ENCODE assay signal across 30 cellular contexts in the genomic region with DNA sequence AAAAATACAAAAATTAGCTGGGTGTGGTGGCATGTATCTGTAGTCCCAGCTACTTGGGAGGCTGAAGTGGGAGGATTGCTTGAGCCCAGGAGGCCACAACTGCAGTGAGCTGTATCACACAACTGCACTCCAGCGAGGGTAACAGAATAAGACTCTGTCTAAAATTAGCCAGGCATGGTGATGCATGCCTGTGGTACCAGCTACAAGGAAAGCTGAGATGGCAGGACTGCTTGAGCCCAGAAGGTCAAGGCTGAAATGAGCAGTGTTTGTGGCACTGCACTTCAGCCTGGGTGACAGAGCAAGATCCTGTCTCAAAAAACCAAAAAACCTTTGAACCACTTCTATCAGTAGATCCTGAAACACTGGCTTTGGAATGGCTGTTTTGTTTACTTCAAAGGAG.
"Had no signal": no experiment of that assay in that cellular context is flagged by ENCODE, and none has a peak within 500 bp of the region (broad histone marks: within the 10 kb centered on the region; RNA-seq: fewer than 3 reads in every experiment).

No MANE protein-coding gene starts in this region.

- H3K79me2 ChIP-seq: parathyroid adenoma had no signal

- DNase-seq: cerebellar nuclear complex; cortex of kidney; effector memory CD8-positive, alpha-beta T cell; erythroblast; esophagus squamous epithelium; head of caudate nucleus; mucosa of descending colon; naive thymus-derived CD4-positive, alpha-beta T cell; retina; spleen; stimulated activated CD4-positive, alpha-beta T cell treated with anti-CD3 and anti-CD28 coated beads, Interleukin-4, amount 100 ng/mL, for 4 hours; stimulated activated naive B cell treated with anti-CD40 and anti-IgM and Interleukin-4, amounts not matched to agents 10 μg/mL and 1 μg/mL and 100 μg/mL, for 72 hours; upper lobe of right lung; uterus had no signal

- FAIRE-seq: endometrium, frontal cortex, keratinocyte had no signal

- H3K9me3 ChIP-seq: esophagus squamous epithelium, mucosa of descending colon, prostate gland, spleen, thoracic aorta, tibial nerve, upper lobe of right lung, uterus had no signal

- H3K27ac ChIP-seq: esophagus squamous epithelium, neural progenitor cell, parathyroid adenoma, prostate gland, skin epidermis, spleen, thoracic aorta, tibial nerve, upper lobe of right lung, uterus had no signal

- H3K4me1 ChIP-seq: esophagus squamous epithelium, neural progenitor cell, parathyroid adenoma, prostate gland, upper lobe of right lung, uterus had no signal

- H3K4me2 ChIP-seq: neural progenitor cell had no signal

- H3K4me1 Mint-ChIP-seq: mesothelial cell of epicardium, nephron, neural progenitor cell had no signal

- H3K27me3 ChIP-seq: esophagus squamous epithelium, neural progenitor cell, spleen, tibial nerve, upper lobe of right lung, uterus had no signal

- H3K4me3 ChIP-seq: esophagus squamous epithelium, lung, mucosa of descending colon, neural progenitor cell, prostate gland, skin epidermis, spleen, thoracic aorta, tibial nerve, upper lobe of right lung, uterus had no signal

- H3K4me3 Mint-ChIP-seq: effector memory CD8-positive, alpha-beta T cell; memory B cell; mesothelial cell of epicardium; naive thymus-derived CD4-positive, alpha-beta T cell; nephron; neural progenitor cell; stimulated activated naive B cell treated with anti-CD40 and anti-IgM and Interleukin-4, amounts not matched to agents 10 μg/mL and 1 μg/mL and 100 μg/mL, for 72 hours; stimulated activated naive CD8-positive, alpha-beta T cell treated with anti-CD3 and anti-CD28 coated beads, Interleukin-15, Interleukin-2, amounts not matched to agents 100 ng/mL and 50 ng/mL, for 24 hours had no signal

- ATAC-seq: effector memory CD8-positive, alpha-beta T cell; left lobe of liver; naive thymus-derived CD4-positive, alpha-beta T cell; sciatic nerve; stimulated activated naive B cell treated with anti-CD40 and anti-IgM and Interleukin-4, amounts not matched to agents 10 μg/mL and 1 μg/mL and 100 μg/mL, for 72 hours; upper lobe of right lung had no signal

- H3K36me3 ChIP-seq: uterus had no signal

- H3K9ac ChIP-seq: neural progenitor cell, parathyroid adenoma had no signal

- H3K9me3 Mint-ChIP-seq: effector memory CD8-positive, alpha-beta T cell; memory B cell; mesothelial cell of epicardium; nephron; neural progenitor cell; stimulated activated naive B cell treated with anti-CD40 and anti-IgM and Interleukin-4, amounts not matched to agents 10 μg/mL and 1 μg/mL and 100 μg/mL, for 72 hours; stimulated activated naive CD8-positive, alpha-beta T cell treated with anti-CD3 and anti-CD28 coated beads, Interleukin-15, Interleukin-2, amounts not matched to agents 100 ng/mL and 50 ng/mL, for 24 hours had no signal

- H3K27ac Mint-ChIP-seq: memory B cell; mesothelial cell of epicardium; nephron; neural progenitor cell; stimulated activated naive B cell treated with anti-CD40 and anti-IgM and Interleukin-4, amounts not matched to agents 10 μg/mL and 1 μg/mL and 100 μg/mL, for 72 hours; stimulated activated naive CD8-positive, alpha-beta T cell treated with anti-CD3 and anti-CD28 coated beads, Interleukin-15, Interleukin-2, amounts not matched to agents 100 ng/mL and 50 ng/mL, for 24 hours had no signal

- H3K27me3 Mint-ChIP-seq: effector memory CD8-positive, alpha-beta T cell; memory B cell; naive thymus-derived CD4-positive, alpha-beta T cell; stimulated activated naive B cell treated with anti-CD40 and anti-IgM and Interleukin-4, amounts not matched to agents 10 μg/mL and 1 μg/mL and 100 μg/mL, for 72 hours; stimulated activated naive CD8-positive, alpha-beta T cell treated with anti-CD3 and anti-CD28 coated beads, Interleukin-15, Interleukin-2, amounts not matched to agents 100 ng/mL and 50 ng/mL, for 24 hours had no signal

- H2AFZ ChIP-seq: neural progenitor cell, parathyroid adenoma had no signal
